ENCODE assay signal across 8 cellular contexts in the genomic region with DNA sequence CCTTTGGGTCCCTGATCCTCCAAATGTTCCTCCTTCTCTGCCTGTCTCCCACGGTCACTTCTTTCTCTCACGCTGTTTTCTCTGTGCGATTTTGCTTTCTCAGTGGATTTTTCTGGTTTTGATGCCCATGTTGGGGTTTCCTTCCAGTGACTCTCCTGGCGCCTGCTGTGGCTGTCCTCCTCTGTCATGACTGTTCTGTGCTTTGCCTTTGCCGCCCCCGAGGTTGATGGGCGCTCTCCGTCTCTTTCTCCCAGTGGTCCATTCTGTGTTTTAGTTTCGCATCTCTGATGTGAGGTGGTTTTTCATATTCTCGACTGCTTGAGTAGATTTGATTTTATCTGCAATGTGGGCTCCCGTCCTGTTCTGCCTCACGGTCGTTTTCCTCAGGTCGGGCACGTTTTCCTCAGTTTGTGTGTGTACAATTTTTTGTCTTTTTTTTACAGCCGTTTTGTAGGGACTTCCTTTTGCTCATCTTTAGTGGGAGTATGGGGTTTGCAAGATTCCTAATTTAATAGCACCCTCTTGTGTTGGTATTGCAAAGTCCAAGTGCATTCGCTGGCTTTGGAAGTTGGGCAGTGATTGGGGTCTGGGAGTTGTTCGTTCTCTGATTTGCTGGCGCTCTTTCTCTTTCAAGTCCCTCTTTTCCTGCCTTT.
DNase-seq lines count a peak whose midpoint lies in the region; ATAC-seq, FAIRE-seq and TF ChIP-seq lines count a peak whose summit lies in the region.

No MANE protein-coding gene starts in this region.

- BruUV-seq in K562 (replicated peaks; lab: Mats Ljungman, UMichigan), result no TSS peak

- FAIRE-seq in K562 (lab: Jason Lieb, UNC), result peak; percentile 88

- H3K27ac ChIP-seq in K562 (ENCODE audit: extremely low read depth, low read depth, low read length), result no peak overlapping the region
- peak overlapping the region; percentile 88 to 98 (median 96) for H3K27ac ChIP-seq in sigmoid colon

- H3K36me3 ChIP-seq in K562 (ENCODE audit: control insufficient read depth, insufficient read depth, low read length), result no peaks in the 10 kb centered on the region
- no peaks in the 10 kb centered on the region for H3K36me3 ChIP-seq in sigmoid colon

- peaks cover 0 to 7% of the 10 kb centered on the region in 2 experiments; a peak in 2 of 5 replicates for H3K4me1 ChIP-seq in K562 (replicated peaks in 1 of 2; ENCODE audit: control insufficient read depth in 2 of 2, insufficient read depth in 2 of 2, low read length in 2 of 2)
- H3K4me1 ChIP-seq in sigmoid colon, result peaks cover 0 to 82% (median 73%) of the 10 kb centered on the region in 4 donors

- H3K4me3 ChIP-seq in K562, result no peak overlapping the region
- peak overlapping the region in 3 of 4 donors; percentile 4 to 15 (median 9) for H3K4me3 ChIP-seq in sigmoid colon

- H3K9me3 ChIP-seq in K562 (replicated peaks; ENCODE audit: control insufficient read depth, insufficient read depth, low read depth, low read length), result no peaks in the 10 kb centered on the region
- no peaks in the 10 kb centered on the region for H3K9me3 ChIP-seq in sigmoid colon

- H3K27me3 ChIP-seq in K562 (ENCODE audit: control insufficient read depth in 2 of 2, insufficient read depth in 2 of 2, low read length in 2 of 2) (peaks cover 0 to 23% of the 10 kb centered on the region in 2 experiments; a peak in 2 of 5 replicates), sigmoid colon (no peaks in the 10 kb centered on the region)

- POLR2A ChIA-PET in K562 (lab: Yijun Ruan, JAX), result no interaction called here

- ATAC-seq in GM21526 (IDR thresholded peaks at IDR 0.05; ENCODE audit: low FRiP score, unreplicated experiment) (peak; percentile 74), K562 (peak; percentile 85), GM19324 (IDR thresholded peaks at IDR 0.05; ENCODE audit: low FRiP score, unreplicated experiment) (no peak), HG02970 (IDR thresholded peaks at IDR 0.05; ENCODE audit: low FRiP score, unreplicated experiment) (no peak)

- H3K9ac ChIP-seq in K562 (ENCODE audit: insufficient read depth in 1 of 2, low read depth in 2 of 2, low read length in 2 of 2), result no peak overlapping the region

- peak; percentile 74 to 79 for TF ChIP-seq RAD21 in K562 (CRISPR knock-in tag; conservative IDR thresholded peaks at IDR 0.05 in 1 of 2, IDR thresholded peaks at IDR 0.05 in 1 of 2)

- no peak for TF ChIP-seq POLR2A in K562 (conservative IDR thresholded peaks at IDR 0.05)
- no peak for TF ChIP-seq POLR2A in sigmoid colon (IDR thresholded peaks at IDR 0.05)

- CTCF ChIA-PET in K562 (lab: Yijun Ruan, JAX; ENCODE audit: low intra/inter-chr PET ratio), result interaction anchor here (1.0 to 1.5 kb wide), 2 partner anchors 100 to 179 kb away, joined by 5 to 13 read pairs; partner anchors contain the start of gene INPP5A

- H3K79me2 ChIP-seq in K562 (ENCODE audit: control insufficient read depth, insufficient read depth, low read length), result no peaks in the 10 kb centered on the region; the same call in 2 of the 3 replicates

- in situ Hi-C loops in K562 (cut with MboI), result loop anchor here (10.0 kb wide), 3 partner anchors 183 to 413 kb away; no protein-coding TSS in a partner anchor

- intact Hi-C loops in K562 (cut with micrococcal nuclease) (loop anchor here (2.0 to 10.0 kb wide), 4 partner anchors 60 to 245 kb away; partner anchors contain the start of gene INPP5A), sigmoid colon (cut with DNase I) (loop anchor here (1.0 kb wide), 1 partner anchor 179 kb away; no protein-coding TSS in a partner anchor)

- H3K9me1 ChIP-seq in K562 (ENCODE audit: control insufficient read depth, insufficient read depth, low read length), result no peaks in the 10 kb centered on the region

- DNase-seq in D341Med (ENCODE audit: low spot score) (peak; percentile 63), NCI-H526 treated with DMSO at 0.1 percent for 48 hours (lab: John Stamatoyannopoulos, UW) (peak; percentile 5), K562 (ENCODE audit: extremely low read depth in 1 of 4, low spot score in 3 of 4) (peak; percentile 20 to 60 (median 39)), hepatic stellate cell (ENCODE audit: low spot score) (peak; percentile 91), sigmoid colon (peak; percentile 60)

- H2AFZ ChIP-seq in K562 (ENCODE audit: low read depth, low read length), result no peak overlapping the region

- WGBS in K562 (ENCODE audit: insufficient coverage, low coverage, missing lambda C conversion rate), result 23% methylated on average over 19 of the region's 19 CpGs
- WGBS in sigmoid colon, 2 donors, result 43 to 44% methylated on average over 19 of the region's 19 CpGs

- no peak overlapping the region for H3K4me2 ChIP-seq in K562 (ENCODE audit: insufficient read depth, low read length)

- peak; percentile 52 to 75 (median 63) for TF ChIP-seq CTCF in K562 (IDR thresholded peaks at IDR 0.05 in 2 of 3, conservative IDR thresholded peaks at IDR 0.05 in 1 of 3; ENCODE audit: insufficient read depth in 2 of 3, low read depth in 1 of 3, low read length in 3 of 3)
- peak; percentile 68 to 87 (median 81) for TF ChIP-seq CTCF in sigmoid colon (IDR thresholded peaks at IDR 0.05)

- peaks cover 19% of the 10 kb centered on the region for H4K20me1 ChIP-seq in K562 (replicated peaks; ENCODE audit: control insufficient read depth, insufficient read depth, low read length)

- TF ChIP-seq EP300 in K562 (IDR thresholded peaks at IDR 0.05; ENCODE audit: low read length) (no peak), sigmoid colon (IDR thresholded peaks at IDR 0.05) (no peak)

TF ChIP-seq in K562, 482 proteins besides CTCF, POLR2A, EP300 and RAD21:
- peak; percentile 41; the same call in 1 of the 2 replicates for TF ChIP-seq CC2D1A (IDR thresholded peaks at IDR 0.05)
- TF ChIP-seq ARID2 (IDR thresholded peaks at IDR 0.05), result peak; percentile 44; the same call in 1 of the 2 replicates
- TF ChIP-seq SMC3 (conservative IDR thresholded peaks at IDR 0.05; ENCODE audit: insufficient read depth, low read depth, low read length), result peak; percentile 71
- peak; percentile 62; the same call in 1 of the 2 replicates for TF ChIP-seq DEAF1 (CRISPR knock-in tag; IDR thresholded peaks at IDR 0.05)
- TF ChIP-seq ZNF277 (CRISPR knock-in tag; IDR thresholded peaks at IDR 0.05; ENCODE audit: borderline replicate concordance), result no peak

Comparison
In these comparisons a context has a peak if more than half of its experiments do, and no peak if none do; other contexts are left out.
1. DNase-seq: peak in every context shown above with its lines; median percentile 91 in hepatic stellate cell; 63 in D341Med; 60 in sigmoid colon; 39 in K562; 5 in NCI-H526 treated with DMSO at 0.1 percent for 48 hours.
2. ATAC-seq: peak in GM21526 (single experiment) and K562 (single experiment); none in GM19324 (single experiment) and HG02970 (single experiment).